ENCODE assay signal across 29 cellular contexts in genomic region chr4:2272828-2273120, GRCh38.
"Had no signal": no experiment of that assay in that cellular context is flagged by ENCODE, and none has a peak within 500 bp of the region (broad histone marks: within the 10 kb centered on the region; RNA-seq: fewer than 3 reads in every experiment).

No MANE protein-coding gene starts in this region.

- H3K36me3 ChIP-seq: adrenal gland, colonic mucosa had no signal

- DNase-seq: activated CD4-positive, alpha-beta memory T cell treated with anti-CD3 and anti-CD28 coated beads for 36 hours; activated CD4-positive, alpha-beta T cell treated with anti-CD3 and anti-CD28 coated beads for 36 hours; activated CD4-positive, alpha-beta T cell treated with anti-CD3 and anti-CD28 coated beads, Interleukin-2, amount 10 ng/mL, durations not matched to agents 24 days and 14 days; activated CD4-positive, CD25-positive, alpha-beta regulatory T cell; activated CD4-positive, CD25-positive, alpha-beta regulatory T cell treated with anti-CD3 and anti-CD28 coated beads, Interleukin-2, amount 50 U/mL, for 72 hours; activated CD8-positive, alpha-beta memory T cell treated with anti-CD3 and anti-CD28 coated beads, Interleukin-2, amount 10 ng/mL, durations not matched to agents 7 days and 5 days; activated CD8-positive, alpha-beta memory T cell treated with anti-CD3 and anti-CD28 coated beads, Interleukin-2, amount 50 U/mL, for 4 hours; activated CD8-positive, alpha-beta T cell treated with anti-CD3 and anti-CD28 coated beads, Interleukin-2, amount 10 ng/mL, durations not matched to agents 7 days and 5 days; activated effector memory CD4-positive, alpha-beta T cell treated with anti-CD3 and anti-CD28 coated beads, Interleukin-2, amount 50 U/mL, for 16 hours; activated naive CD4-positive, alpha-beta T cell treated with anti-CD3 and anti-CD28 coated beads for 36 hours; activated naive CD8-positive, alpha-beta T cell treated with anti-CD3 and anti-CD28 coated beads for 36 hours; activated naive CD8-positive, alpha-beta T cell treated with anti-CD3 and anti-CD28 coated beads, Interleukin-2, amount 50 U/mL, for 24 hours; activated T-cell treated with anti-CD3 and anti-CD28 coated beads, Interleukin-2, amount 50 U/mL, for 1 hour; activated T-cell treated with anti-CD3 and anti-CD28 coated beads, Interleukin-2, amount 50 U/mL, for 48 hours; adrenal gland; amygdala; body of pancreas; central memory CD4-positive, alpha-beta T cell; cerebellar nuclear complex; colonic mucosa; effector CD8-positive, alpha-beta T cell; esophagus squamous epithelium; foreskin melanocyte; head of caudate nucleus; T-helper 1 cell; T-helper 17 cell; T1000 had no signal

- H3K4me1 ChIP-seq: body of pancreas, colonic mucosa, esophagus squamous epithelium, gastroesophageal sphincter had no signal

- H3K4me3 ChIP-seq: adrenal gland, body of pancreas, colonic mucosa, esophagus squamous epithelium, gastroesophageal sphincter had no signal

- H3K27ac ChIP-seq: body of pancreas, colonic mucosa, epithelial cell of prostate, esophagus squamous epithelium, gastroesophageal sphincter had no signal

- H3K27me3 ChIP-seq: adrenal gland, body of pancreas, colonic mucosa, esophagus squamous epithelium, gastroesophageal sphincter had no signal

- ATAC-seq: activated CD4-positive, alpha-beta T cell treated with anti-CD3 and anti-CD28 coated beads for 36 hours; activated CD8-positive, alpha-beta memory T cell treated with anti-CD3 and anti-CD28 coated beads, Interleukin-2, amount 10 ng/mL, durations not matched to agents 7 days and 5 days; activated CD8-positive, alpha-beta T cell treated with anti-CD3 and anti-CD28 coated beads, Interleukin-2, amount 10 ng/mL, durations not matched to agents 7 days and 5 days; activated naive CD8-positive, alpha-beta T cell treated with anti-CD3 and anti-CD28 coated beads, Interleukin-2, amount 50 U/mL, for 24 hours; body of pancreas; gastroesophageal sphincter; T-helper 17 cell had no signal

- H3K9me3 ChIP-seq: adrenal gland, body of pancreas, colonic mucosa, esophagus squamous epithelium, gastroesophageal sphincter had no signal
